ENCODE assay signal across 8 cellular contexts in the genomic region with DNA sequence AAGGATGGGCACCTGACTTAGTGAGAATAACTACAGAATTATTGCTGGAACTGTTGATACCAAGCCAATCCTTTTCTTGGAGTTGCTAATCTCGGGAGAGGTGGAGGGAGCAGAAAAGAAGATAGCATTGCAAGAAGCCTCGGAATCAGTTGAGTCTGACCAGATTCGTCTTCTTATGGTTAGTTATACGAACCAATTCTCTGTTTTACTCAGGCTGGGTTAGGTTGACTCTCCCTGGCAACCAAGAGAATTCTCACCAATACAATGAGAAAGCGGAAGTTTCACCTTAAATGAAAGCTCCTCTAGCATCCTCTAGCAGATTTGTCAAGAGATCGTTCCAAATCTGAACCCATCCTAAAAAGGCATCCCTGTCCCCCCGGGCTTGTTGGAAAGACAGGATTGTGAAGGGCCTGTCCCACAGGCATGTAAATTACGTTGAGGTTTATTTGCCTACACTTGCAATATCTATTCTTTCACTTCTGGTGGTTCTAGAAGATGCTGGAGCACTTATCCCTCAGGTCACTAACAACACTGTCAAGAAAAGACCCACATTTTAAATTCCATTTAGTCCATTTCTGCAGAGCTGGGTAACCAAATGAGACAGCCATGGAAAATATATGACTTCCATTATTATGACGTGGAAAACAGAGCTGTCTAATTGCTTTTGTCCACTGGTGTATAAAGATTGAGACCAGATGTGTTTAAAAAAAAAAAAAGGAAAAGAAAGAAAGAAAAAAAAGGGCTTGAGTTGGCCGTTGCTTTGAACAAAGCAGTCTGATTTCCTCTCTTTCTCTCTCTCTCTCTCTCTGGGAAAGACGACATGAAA. TPM values are rescaled to one million over a fixed set of nuclear protein-coding genes. Genes with fewer than 3 reads are reported as not detected.
DNase-seq lines count a peak whose midpoint lies in the region; ATAC-seq and TF ChIP-seq lines count a peak whose summit lies in the region.

No MANE protein-coding gene starts in this region.

- no peaks in the 10 kb centered on the region for H3K9me3 ChIP-seq in hepatocyte (ENCODE audit: low read depth)

- WGBS in hepatocyte (ENCODE audit: low lambda C conversion rate, missing lambda C conversion rate): 76% methylated on average over 11 of the region's 11 CpGs

- no peaks in the 10 kb centered on the region for H3K79me2 ChIP-seq in hepatocyte

- no peaks in the 10 kb centered on the region for H3K36me3 ChIP-seq in hepatocyte (replicated peaks; ENCODE audit: insufficient read depth, low read depth)

- H3K27ac Mint-ChIP-seq in immature natural killer cell: peak overlapping the region in 2 of 6 donors; percentile 57

- H3K4me1 ChIP-seq in hepatocyte (ENCODE audit: insufficient read depth): peaks cover 3% of the 10 kb centered on the region

- H3K9me2 ChIP-seq in hepatocyte (replicated peaks; ENCODE audit: insufficient read depth): no peaks in the 10 kb centered on the region

- H3K9me3 Mint-ChIP-seq in immature natural killer cell: no peaks in the 10 kb centered on the region

- H3K27me3 Mint-ChIP-seq in immature natural killer cell (ENCODE audit: low read depth in 3 of 3): peaks cover 0 to 8% (median 0%) of the 10 kb centered on the region in 3 donors

- peak overlapping the region; percentile 58; the same call in 1 of the 2 replicates for H3K4me3 ChIP-seq in GM08714 (ENCODE audit: low read length)
- no peak overlapping the region for H3K4me3 ChIP-seq in hepatocyte

- DNase-seq in hepatocyte (ENCODE audit: low spot score) (no peak), immature natural killer cell (no peak), DMS79 treated with DMSO at 0.1 percent for 48 hours (lab: John Stamatoyannopoulos, UW) (no peak), NCI-H524 treated with DMSO at 0.1 percent for 48 hours (lab: John Stamatoyannopoulos, UW) (no peak)
- no peak for DNase-seq in stimulated activated CD4-positive, alpha-beta T cell treated with anti-CD3 and anti-CD28 coated beads, Interleukin-4, amount 100 ng/mL, for 24 hours

- H3K4me2 ChIP-seq in hepatocyte: peak overlapping the region; percentile 64

- ATAC-seq in GM21390 (IDR thresholded peaks at IDR 0.05; ENCODE audit: unreplicated experiment) (peak; percentile 81), HG03565 (IDR thresholded peaks at IDR 0.05; ENCODE audit: unreplicated experiment) (peak; percentile 85)

- no peaks in the 10 kb centered on the region for H3K27me3 ChIP-seq in hepatocyte

- H3K4me1 Mint-ChIP-seq in immature natural killer cell: peaks cover 48 to 54% of the 10 kb centered on the region in 2 donors

- no peak for TF ChIP-seq CTCF in hepatocyte (IDR thresholded peaks at IDR 0.05; ENCODE audit: poor library complexity)

- H3K27ac ChIP-seq in hepatocyte: peak overlapping the region; percentile 74

- no peaks in the 10 kb centered on the region for H3K36me3 Mint-ChIP-seq in immature natural killer cell

- H3K4me3 Mint-ChIP-seq in immature natural killer cell: peak overlapping the region in 1 of 5 donors; percentile 50

- no peaks in the 10 kb centered on the region for H4K20me1 ChIP-seq in hepatocyte (ENCODE audit: insufficient read depth, poor library complexity, severe bottlenecking)

- peak overlapping the region; percentile 68 for H2AFZ ChIP-seq in hepatocyte

RNA-seq across cellular contexts. Expression of a gene that starts 43.3 kb away (rescaled TPM):
- 174 and 179 TPM in 2 replicates for total RNA-seq in hepatocyte
- 13.9 and 20.8 TPM in 2 replicates for polyA plus RNA-seq in hepatocyte
- polyA plus RNA-seq in immature natural killer cell: 10 to 100 TPM; 18.0 to 43.9 (median 19.2) TPM
